Comparison of ENCODE assay signal across 1 cellular context in the genomic region with DNA sequence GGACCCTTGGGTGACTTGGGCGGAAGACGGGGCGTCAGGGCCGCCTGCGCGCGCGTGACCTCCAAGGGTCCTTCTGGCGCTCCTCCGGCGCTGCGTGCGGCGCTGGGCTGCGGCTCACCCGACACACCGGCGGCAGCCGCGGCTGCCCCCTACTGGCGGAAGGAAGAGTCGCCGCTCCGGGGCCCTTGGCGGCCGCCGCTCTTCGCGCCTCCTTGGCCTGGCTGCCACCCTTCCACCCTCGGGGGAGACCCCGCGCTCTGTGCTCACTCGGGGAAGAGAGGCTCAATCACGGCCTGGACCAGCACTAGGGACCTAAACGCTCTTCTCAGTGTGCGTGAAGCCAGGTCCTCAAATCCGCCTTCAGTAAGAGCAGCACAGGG.
TF ChIP-seq lines count a peak whose summit lies in the region.

No MANE protein-coding gene starts in this region.

TF ChIP-seq in H1, 55 proteins besides CTCF, POLR2A, EP300 and RAD21 (continued from another document):
- no peak for TF ChIP-seq TBP (IDR thresholded peaks at IDR 0.05; ENCODE audit: low read depth, low read length)
- TF ChIP-seq KDM4A (IDR thresholded peaks at IDR 0.05; ENCODE audit: low read depth, low read length, severe bottlenecking), result no peak
- peak; percentile 58 for TF ChIP-seq E2F6 (IDR thresholded peaks at IDR 0.05)
- no peak for TF ChIP-seq FOSL1 (IDR thresholded peaks at IDR 0.05; ENCODE audit: insufficient read depth, low read depth, low read length)
- TF ChIP-seq, protein P1, sequence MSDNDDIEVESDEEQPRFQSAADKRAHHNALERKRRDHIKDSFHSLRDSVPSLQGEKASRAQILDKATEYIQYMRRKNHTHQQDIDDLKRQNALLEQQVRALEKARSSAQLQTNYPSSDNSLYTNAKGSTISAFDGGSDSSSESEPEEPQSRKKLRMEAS (IDR thresholded peaks at IDR 0.05), result peak; percentile 57; the same call in 1 of the 2 replicates
- no peak for TF ChIP-seq RNF2 (IDR thresholded peaks at IDR 0.05; ENCODE audit: borderline replicate concordance, low read depth, low read length, missing control alignments, poor library complexity, severe bottlenecking)
- TF ChIP-seq CBX5 (IDR thresholded peaks at IDR 0.05; ENCODE audit: low read depth, low read length), result no peak
- no peak for TF ChIP-seq BCL11A (IDR thresholded peaks at IDR 0.05; ENCODE audit: low read depth in 2 of 2, low read length in 2 of 2)
- TF ChIP-seq RXRA (IDR thresholded peaks at IDR 0.05; ENCODE audit: insufficient read depth, low read depth, low read length), result no peak
- 0 out of 2 replicates have a peak, but pooled peaks have one; percentile 41 for TF ChIP-seq CREB1 (IDR thresholded peaks at IDR 0.05)
- no peak for TF ChIP-seq POLR2AphosphoS5 (IDR thresholded peaks at IDR 0.05; ENCODE audit: low read depth, low read length)
- no peak for TF ChIP-seq CTBP2 (IDR thresholded peaks at IDR 0.05; ENCODE audit: borderline replicate concordance, insufficient read depth, insufficient read length, low read length)
- TF ChIP-seq, protein P2, sequence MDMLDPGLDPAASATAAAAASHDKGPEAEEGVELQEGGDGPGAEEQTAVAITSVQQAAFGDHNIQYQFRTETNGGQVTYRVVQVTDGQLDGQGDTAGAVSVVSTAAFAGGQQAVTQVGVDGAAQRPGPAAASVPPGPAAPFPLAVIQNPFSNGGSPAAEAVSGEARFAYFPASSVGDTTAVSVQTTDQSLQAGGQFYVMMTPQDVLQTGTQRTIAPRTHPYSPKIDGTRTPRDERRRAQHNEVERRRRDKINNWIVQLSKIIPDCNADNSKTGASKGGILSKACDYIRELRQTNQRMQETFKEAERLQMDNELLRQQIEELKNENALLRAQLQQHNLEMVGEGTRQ (IDR thresholded peaks at IDR 0.05; ENCODE audit: low read length), result 0 out of 2 replicates have a peak, but pooled peaks have one; percentile 17
- TF ChIP-seq JUND (IDR thresholded peaks at IDR 0.05; ENCODE audit: low read length), result no peak
- no peak for TF ChIP-seq KDM1A (IDR thresholded peaks at IDR 0.05; ENCODE audit: borderline replicate concordance, low read length)
- TF ChIP-seq SRF (IDR thresholded peaks at IDR 0.05; ENCODE audit: low read depth, low read length), result no peak
- no peak for TF ChIP-seq CHD7 (IDR thresholded peaks at IDR 0.05; ENCODE audit: insufficient replicate concordance, low read length)
- TF ChIP-seq TAF7 (optimal IDR thresholded peaks at IDR 0.05; ENCODE audit: borderline replicate concordance, low read depth, low read length), result no peak
